9 cellular contexts compared by ENCODE assay signal in the genomic region with DNA sequence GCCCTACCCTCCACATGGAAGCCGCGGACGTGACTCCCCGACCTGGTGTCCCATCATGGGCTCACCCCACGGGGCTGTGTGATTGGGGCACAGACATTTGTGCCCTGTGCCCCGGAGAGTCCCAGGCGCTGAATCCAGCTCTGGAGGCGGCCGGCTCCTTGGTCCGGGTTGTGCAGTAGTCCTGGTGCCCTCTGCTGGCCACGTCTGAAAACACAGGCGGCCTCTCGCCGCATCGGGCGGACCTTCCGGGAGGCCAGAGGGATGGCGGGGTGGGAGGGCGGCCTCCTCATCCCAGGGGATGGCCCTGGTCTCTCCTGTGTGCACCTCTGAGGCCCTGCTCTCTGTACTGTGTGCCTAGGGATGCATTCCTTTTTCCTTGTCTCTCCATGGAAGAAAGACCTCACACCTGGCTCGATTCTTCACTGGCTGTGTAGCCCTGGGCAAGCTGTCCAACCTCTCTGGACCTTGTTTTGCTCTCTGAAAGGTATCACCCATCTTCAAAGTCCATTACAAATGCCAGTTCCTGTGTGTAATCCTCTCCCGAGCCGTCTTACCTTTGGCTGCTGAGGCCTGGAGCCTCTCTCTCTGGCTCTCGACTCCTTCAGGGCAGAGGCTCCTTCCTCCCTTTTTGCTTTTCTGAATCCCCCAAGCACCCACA. TPM values are rescaled to one million over a fixed set of nuclear protein-coding genes. Genes with fewer than 3 reads are reported as not detected.
DNase-seq lines count a peak whose midpoint lies in the region; ATAC-seq, FAIRE-seq and TF ChIP-seq lines count a peak whose summit lies in the region.
"Had no signal": no experiment of that assay in that cellular context is flagged by ENCODE, and none has a peak within 500 bp of the region (broad histone marks: within the 10 kb centered on the region; RNA-seq: fewer than 3 reads in every experiment).

No MANE protein-coding gene starts in this region.

- TF ChIP-seq EP300 in GM12878 (IDR thresholded peaks at IDR 0.05; ENCODE audit: borderline replicate concordance in 1 of 2, control insufficient read depth in 1 of 2, low read depth in 2 of 2, low read length in 2 of 2), result no peak

- no peak for FAIRE-seq in GM12878 (lab: Jason Lieb, UNC)
- FAIRE-seq: colon had no signal

- TF ChIP-seq POLR2A in GM12878 (IDR thresholded peaks at IDR 0.05; ENCODE audit: low read depth, low read length), result no peak

- H3K27ac ChIP-seq in GM12878 (ENCODE audit: control insufficient read depth, insufficient read depth) (no peak overlapping the region), iPS-18a (ENCODE audit: low read length) (no peak overlapping the region)

- 10% methylated on average over 13 of the region's 23 CpGs for WGBS in GM12878 (ENCODE audit: insufficient coverage, insufficient replicate concordance, low lambda C conversion rate, missing lambda C conversion rate)

- no peak overlapping the region for H3K4me3 ChIP-seq in GM12878
- peak overlapping the region; percentile 31 for H3K4me3 ChIP-seq in iPS-18a (ENCODE audit: low read length)

- CTCF ChIA-PET in GM12878 (lab: Yijun Ruan, JAX), result interaction anchor here (0.5 to 1.3 kb wide), 5 partner anchors 10 to 152 kb away, joined by 3 to 5 read pairs (median 3); no protein-coding TSS in a partner anchor

- BruUV-seq in GM12878 (replicated peaks; lab: Mats Ljungman, UMichigan), result no TSS peak

- TF ChIP-seq CTCF in GM12878 (IDR thresholded peaks at IDR 0.05 in 2 of 3, conservative IDR thresholded peaks at IDR 0.05 in 1 of 3; ENCODE audit: control insufficient read depth in 2 of 3, extremely low read depth in 1 of 3, insufficient read depth in 1 of 3, low read depth in 3 of 3, low read length in 3 of 3), result peak; percentile 77 to 87 (median 84)

- in situ Hi-C loops in G401 (cut with HindIII; ENCODE audit: low sequenced_read_pairs) (no loop called here), GM12878 (cut with MboI) (loop anchor here (25.0 kb wide), 1 partner anchor 601 kb away; no protein-coding TSS in a partner anchor)

- DNase-seq in G401 (ENCODE audit: low spot score), result peak; percentile 77
- DNase-seq in HUDEP-2 (lab: John Stamatoyannopoulos, UW; ENCODE audit: unreplicated experiment in 76 of 76), result peak in 60 of 76 experiments; percentile 3 to 82 (median 38)
- peak; percentile 4 for DNase-seq in SHP77 treated with DMSO at 0.1 percent for 48 hours (lab: John Stamatoyannopoulos, UW)
- no peak for DNase-seq in GM12878 (ENCODE audit: low read depth, low spot score)
- DNase-seq in stimulated activated CD4-positive, alpha-beta T cell treated with anti-CD3 and anti-CD28 coated beads, Interleukin-12 subunit alpha, Interleukin-12 subunit beta, amount 100 ng/mL, for 4 hours, result peak; percentile 33
- DNase-seq in NCI-H2029 treated with DMSO at 0.1 percent for 48 hours (lab: John Stamatoyannopoulos, UW), result no peak

- H3K36me3 ChIP-seq in GM12878 (ENCODE audit: control insufficient read depth in 2 of 2, insufficient read depth in 2 of 2, low read length in 1 of 2) (no peaks in the 10 kb centered on the region), iPS-18a (ENCODE audit: control insufficient read depth, low read depth, low read length) (no peaks in the 10 kb centered on the region)

- SMC1A ChIA-PET in GM12878 (lab: Charles Lee; ENCODE audit: uncharacterized antibody, unreplicated experiment), result no interaction called here

- ATAC-seq in GM21529 (IDR thresholded peaks at IDR 0.05; ENCODE audit: unreplicated experiment) (peak; percentile 78), GM12878 (peak; percentile 95)

- RAD21 ChIA-PET in GM12878 (lab: Charles Lee; ENCODE audit: unreplicated experiment), result interaction anchor here (0.8 to 1.3 kb wide), 2 partner anchors 10 to 195 kb away, joined by 3 read pairs; no protein-coding TSS in a partner anchor

- H3K27me3 ChIP-seq in GM12878 (replicated peaks in 1 of 2; ENCODE audit: control insufficient read depth in 2 of 2, insufficient read depth in 2 of 2, low read length in 1 of 2) (peaks cover 4 to 6% of the 10 kb centered on the region in 2 experiments), iPS-18a (ENCODE audit: control insufficient read depth, insufficient read depth, low read length) (peaks cover 25% of the 10 kb centered on the region)

- no peaks in the 10 kb centered on the region for H3K79me2 ChIP-seq in GM12878 (ENCODE audit: control insufficient read depth, insufficient read depth, low read length)

- POLR2A ChIA-PET in GM12878 (lab: Charles Lee), result no interaction called here

- peak; percentile 66 for TF ChIP-seq RAD21 in GM12878 (IDR thresholded peaks at IDR 0.05; ENCODE audit: insufficient read depth, low read depth, low read length)

- H4K20me1 ChIP-seq in GM12878 (ENCODE audit: control insufficient read depth, insufficient read depth), result no peaks in the 10 kb centered on the region

- H2AFZ ChIP-seq in GM12878 (ENCODE audit: control insufficient read depth, low read depth, low read length), result no peak overlapping the region

- H3K9me3 ChIP-seq in GM12878 (replicated peaks; ENCODE audit: control insufficient read depth, insufficient read depth, low read length), result no peaks in the 10 kb centered on the region
- no peaks in the 10 kb centered on the region for H3K9me3 ChIP-seq in iPS-18a (ENCODE audit: control insufficient read depth, low read depth, low read length)

- H3K9ac ChIP-seq in GM12878 (ENCODE audit: control insufficient read depth, insufficient read depth, low read length) (no peak overlapping the region), iPS-18a (ENCODE audit: low read length) (no peak overlapping the region)

- intact Hi-C loops in GM12878 (cut with micrococcal nuclease; ENCODE audit: unreplicated experiment), result loop anchor here (1.0 to 2.0 kb wide), 3 partner anchors 94 to 195 kb away; no protein-coding TSS in a partner anchor

- H3K4me2 ChIP-seq in GM12878 (ENCODE audit: control insufficient read depth, insufficient read depth), result no peak overlapping the region

- H3K4me1 ChIP-seq in GM12878 (ENCODE audit: control insufficient read depth, insufficient read depth, low read length) (no peaks in the 10 kb centered on the region; the same call in 1 of the 2 replicates), iPS-18a (ENCODE audit: control insufficient read depth, low read depth, low read length) (peaks cover 6% of the 10 kb centered on the region)

TF ChIP-seq in GM12878, 131 proteins besides CTCF, POLR2A, EP300 and RAD21:
- no peak for TF ChIP-seq CHD2 (IDR thresholded peaks at IDR 0.05; ENCODE audit: borderline replicate concordance, low read depth, low read length)
- TF ChIP-seq SMC3 (IDR thresholded peaks at IDR 0.05; ENCODE audit: borderline replicate concordance, low read length), result peak; percentile 77
- TF ChIP-seq YY1 (IDR thresholded peaks at IDR 0.05; ENCODE audit: low read depth, low read length), result 0 out of 2 replicates have a peak, but pooled peaks have one; percentile 24

RNA-seq across cellular contexts. Expression of a gene that starts 27.6 kb away (rescaled TPM):
- not detected in 2 replicates for total RNA-seq in G401 (2014; rRNA removed; shearing (Covaris generic))
- total RNA-seq in GM12878 (2013; cell fraction: nucleolus; rRNA removed), result not detected in 2 replicates
- not detected in 2 replicates for total RNA-seq in GM12878 (2014; rRNA removed)
- not detected in 2 replicates for total RNA-seq in GM12878 (2014; rRNA removed; fragmentation: Illumina TruSeq; extraction: Trizol)
- total RNA-seq in GM12878 (2021), result not detected in 2 replicates
- not detected for polyA plus RNA-seq in GM12878 (2011; ENCODE audit: low read depth)
- polyA plus RNA-seq in GM12878 (2011; rRNA removed), result not detected in 2 replicates
- polyA plus RNA-seq in GM12878 (2011; cell fraction: cytosol; rRNA removed), result not detected in 2 replicates
- not detected in 2 replicates for polyA plus RNA-seq in GM12878 (2011; cell fraction: nucleus; rRNA removed)
- polyA plus RNA-seq in GM12878 (2012), result not detected in 2 replicates
- not detected in 2 replicates for polyA plus RNA-seq in GM12878 (2014; fragmentation: Illumina TruSeq; extraction: Trizol)
- polyA plus RNA-seq in GM12878 (2014; fragmentation: Nextera tagmentation; extraction: Ambion mirVana), result under 1 TPM in 1 of 2 experiments, not detected in 1; 0.03 TPM
- polyA plus RNA-seq in GM12878 (2014; rRNA removed), result not detected in 2 replicates
- polyA plus RNA-seq in GM12878 (2016; fragmentation: Nextera tagmentation; extraction: Ambion mirVana), result under 1 TPM in 1 of 2 experiments, not detected in 1; 0.32 TPM
- not detected in 2 replicates for polyA minus RNA-seq in GM12878 (2011; rRNA and poly(A)+ RNA removed)
- polyA minus RNA-seq in GM12878 (2011; cell fraction: cytosol; rRNA and poly(A)+ RNA removed), result not detected in 2 replicates
- not detected in 2 replicates for polyA minus RNA-seq in GM12878 (2011; cell fraction: nucleus; rRNA and poly(A)+ RNA removed)

Comparison
In these comparisons a context has a peak if more than half of its experiments do, and no peak if none do; other contexts are left out.
1. DNase-seq: peak in G401 (single experiment), HUDEP-2 (60 of 76), SHP77 treated with DMSO at 0.1 percent for 48 hours (single experiment) and stimulated activated CD4-positive, alpha-beta T cell treated with anti-CD3 and anti-CD28 coated beads, Interleukin-12 subunit alpha, Interleukin-12 subunit beta, amount 100 ng/mL, for 4 hours (single experiment); none in GM12878 (single experiment) and NCI-H2029 treated with DMSO at 0.1 percent for 48 hours (single experiment).